19 cellular contexts compared by ENCODE assay signal in the genomic region with DNA sequence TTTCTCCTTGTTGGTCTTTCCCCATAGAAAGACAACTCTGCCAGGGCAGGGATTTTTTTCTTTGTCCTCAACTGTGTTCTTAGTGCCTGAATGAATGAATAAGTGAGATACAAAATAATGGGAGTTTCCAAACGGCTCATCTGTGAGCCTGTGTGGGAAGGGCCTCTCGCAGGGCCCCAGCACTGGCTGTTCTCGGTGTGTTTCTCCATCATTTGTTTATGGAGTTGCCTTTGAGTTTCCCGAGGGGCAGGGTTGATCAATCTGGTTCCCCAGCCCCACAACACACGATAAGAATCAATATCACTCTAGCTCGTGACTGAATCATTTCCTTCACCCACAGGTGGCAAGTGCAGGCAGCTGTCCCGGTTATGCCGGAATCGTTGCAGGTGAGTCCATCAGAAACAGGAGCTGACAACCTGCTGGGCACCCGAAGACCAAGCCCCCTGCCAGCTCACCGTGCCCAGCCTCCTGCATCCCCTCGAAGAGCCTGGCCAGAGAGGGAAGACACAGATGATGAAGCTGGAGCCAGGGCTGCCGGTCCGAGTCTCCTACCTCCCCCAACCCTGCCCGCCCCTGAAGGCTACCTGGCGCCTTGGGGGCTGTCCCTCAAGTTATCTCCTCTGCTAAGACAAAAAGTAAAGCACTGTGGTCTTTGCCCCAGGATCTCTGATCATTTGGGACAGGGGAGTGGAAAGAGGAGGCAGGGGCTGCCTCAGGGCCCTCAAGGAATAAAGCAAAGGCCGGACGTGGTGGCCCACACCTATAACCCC. TPM values are rescaled to one million over a fixed set of nuclear protein-coding genes. Genes with fewer than 3 reads are reported as not detected.
A peak's percentile ranks its signal among the peaks of the same experiment; 100 is the strongest.
DNase-seq lines count a peak whose midpoint lies in the region; ATAC-seq and TF ChIP-seq lines count a peak whose summit lies in the region.
"Had no signal": no experiment of that assay in that cellular context is flagged by ENCODE, and none has a peak within 500 bp of the region (broad histone marks: within the 10 kb centered on the region; RNA-seq: fewer than 3 reads in every experiment).

No MANE protein-coding gene starts in this region.

- H3K79me1 ChIP-seq in mesendoderm (ENCODE audit: low read length), result no peaks in the 10 kb centered on the region

- H3K4me3 Mint-ChIP-seq in activated CD4-positive, alpha-beta T cell treated with anti-CD3 and anti-CD28 coated beads, Interleukin-2, amount 10 ng/mL, durations not matched to agents 24 days and 14 days, result no peak overlapping the region
- H3K4me3 Mint-ChIP-seq in activated CD4-positive, alpha-beta memory T cell treated with anti-CD3 and anti-CD28 coated beads, Interleukin-2, amount 10 ng/mL, durations not matched to agents 7 days and 5 days, result no peak overlapping the region
- no peak overlapping the region for H3K4me3 Mint-ChIP-seq in effector memory CD8-positive, alpha-beta T cell

- peaks cover 34% of the 10 kb centered on the region for H3K4me1 Mint-ChIP-seq in activated CD4-positive, alpha-beta T cell treated with anti-CD3 and anti-CD28 coated beads, Interleukin-2, amount 10 ng/mL, durations not matched to agents 24 days and 14 days
- peaks cover 52% of the 10 kb centered on the region for H3K4me1 Mint-ChIP-seq in activated CD4-positive, alpha-beta memory T cell treated with anti-CD3 and anti-CD28 coated beads, Interleukin-2, amount 10 ng/mL, durations not matched to agents 7 days and 5 days
- H3K4me1 Mint-ChIP-seq in effector memory CD8-positive, alpha-beta T cell (ENCODE audit: low read depth in 2 of 2), result peaks cover 11 to 29% of the 10 kb centered on the region in 2 donors

- no peak overlapping the region for H3K9ac ChIP-seq in mesendoderm (ENCODE audit: low read length)

- ATAC-seq in effector memory CD8-positive, alpha-beta T cell (replicated peaks), result no peak

- TF ChIP-seq POLR2A in sigmoid colon (IDR thresholded peaks at IDR 0.05), result no peak

- H3K56ac ChIP-seq in mesendoderm (ENCODE audit: low read length), result no peak overlapping the region

- peaks cover 12% of the 10 kb centered on the region for H3K9me3 Mint-ChIP-seq in activated CD4-positive, alpha-beta T cell treated with anti-CD3 and anti-CD28 coated beads, Interleukin-2, amount 10 ng/mL, durations not matched to agents 24 days and 14 days
- H3K9me3 Mint-ChIP-seq in activated CD4-positive, alpha-beta memory T cell treated with anti-CD3 and anti-CD28 coated beads, Interleukin-2, amount 10 ng/mL, durations not matched to agents 7 days and 5 days, result peaks cover 20% of the 10 kb centered on the region
- H3K9me3 Mint-ChIP-seq in effector memory CD8-positive, alpha-beta T cell, result peaks cover 0 to 11% of the 10 kb centered on the region in 2 donors

- H3K4me2 ChIP-seq in mesendoderm (ENCODE audit: low read length), result no peak overlapping the region

- H3K9me3 ChIP-seq in sigmoid colon, result peaks cover 6 to 12% (median 9%) of the 10 kb centered on the region in 4 donors

- H3K23ac ChIP-seq in mesendoderm (ENCODE audit: low read length), result no peak overlapping the region

- H3K36me3 ChIP-seq in sigmoid colon (peaks cover 0 to 20% (median 7%) of the 10 kb centered on the region in 4 donors), mesendoderm (ENCODE audit: control insufficient read depth, insufficient read depth, low read length) (peaks cover 4% of the 10 kb centered on the region)

- CTCF ChIA-PET in activated CD4-positive, alpha-beta memory T cell treated with anti-CD3 and anti-CD28 coated beads, Interleukin-2, amount 10 ng/mL, durations not matched to agents 7 days and 5 days (lab: Charles Lee), result no interaction called here

- no peaks in the 10 kb centered on the region for H3K27me3 Mint-ChIP-seq in activated CD4-positive, alpha-beta T cell treated with anti-CD3 and anti-CD28 coated beads, Interleukin-2, amount 10 ng/mL, durations not matched to agents 24 days and 14 days
- no peaks in the 10 kb centered on the region for H3K27me3 Mint-ChIP-seq in activated CD4-positive, alpha-beta memory T cell treated with anti-CD3 and anti-CD28 coated beads, Interleukin-2, amount 10 ng/mL, durations not matched to agents 7 days and 5 days
- no peaks in the 10 kb centered on the region for H3K27me3 Mint-ChIP-seq in effector memory CD8-positive, alpha-beta T cell

- no peak overlapping the region for H3K4ac ChIP-seq in mesendoderm (ENCODE audit: low read depth, low read length)

- H3K79me2 ChIP-seq in mesendoderm (ENCODE audit: control insufficient read depth, insufficient read depth, low read length), result no peaks in the 10 kb centered on the region

- H3K27ac ChIP-seq in sigmoid colon, result no peak overlapping the region
- H3K27ac ChIP-seq in mesendoderm (ENCODE audit: low read depth, low read length), result no peak overlapping the region

- no peak for TF ChIP-seq CTCF in sigmoid colon (IDR thresholded peaks at IDR 0.05)

- POLR2A ChIA-PET in activated CD4-positive, alpha-beta memory T cell treated with anti-CD3 and anti-CD28 coated beads, Interleukin-2, amount 10 ng/mL, durations not matched to agents 7 days and 5 days (lab: Charles Lee), result interaction anchor here (0.9 to 9.7 kb wide), 6 partner anchors 11 to 44 kb away, joined by 3 to 106 read pairs (median 3); a partner anchor contains a TSS

- H2AK5ac ChIP-seq in mesendoderm (ENCODE audit: low read length), result no peak overlapping the region

- intact Hi-C loops in activated CD4-positive, alpha-beta T cell treated with anti-CD3 and anti-CD28 coated beads, Interleukin-2, amount 10 ng/mL, durations not matched to agents 24 days and 14 days (cut with micrococcal nuclease), result no loop called here
- intact Hi-C loops in sigmoid colon (cut with DNase I), result no loop called here
- intact Hi-C loops in head of caudate nucleus (cut with DNase I), result no loop called here

- 82 to 84% methylated on average over 18 of the region's 18 CpGs for WGBS in sigmoid colon, 2 donors
- no CpG with 5 or more reads among the region's 18 CpGs for WGBS in mesendoderm (ENCODE audit: extremely low coverage, insufficient coverage, low lambda C conversion rate)

- peak overlapping the region; percentile 81 for H3K27ac Mint-ChIP-seq in activated CD4-positive, alpha-beta T cell treated with anti-CD3 and anti-CD28 coated beads, Interleukin-2, amount 10 ng/mL, durations not matched to agents 24 days and 14 days
- H3K27ac Mint-ChIP-seq in activated CD4-positive, alpha-beta memory T cell treated with anti-CD3 and anti-CD28 coated beads, Interleukin-2, amount 10 ng/mL, durations not matched to agents 7 days and 5 days, result peak overlapping the region; percentile 62
- peak overlapping the region; percentile 85 to 90 for H3K27ac Mint-ChIP-seq in effector memory CD8-positive, alpha-beta T cell

- no peak for TF ChIP-seq EP300 in sigmoid colon (IDR thresholded peaks at IDR 0.05)

- no peak overlapping the region for H4K8ac ChIP-seq in mesendoderm (ENCODE audit: low read depth, low read length)

- H2BK120ac ChIP-seq in mesendoderm (ENCODE audit: low read depth, low read length), result no peak overlapping the region

- DNase-seq in activated CD4-positive, alpha-beta T cell treated with anti-CD3 and anti-CD28 coated beads, Interleukin-2, amount 10 ng/mL, durations not matched to agents 24 days and 14 days, result no peak
- DNase-seq in activated CD4-positive, alpha-beta T cell treated with anti-CD3 and anti-CD28 coated beads for 4 hours, result no peak
- DNase-seq in activated CD4-positive, alpha-beta memory T cell treated with anti-CD3 and anti-CD28 coated beads, Interleukin-2, amount 10 ng/mL, durations not matched to agents 7 days and 5 days, result no peak
- DNase-seq in effector memory CD8-positive, alpha-beta T cell, result no peak
- DNase-seq in sigmoid colon, result peak; percentile 40
- DNase-seq in NCI-H2196 treated with DMSO at 0.1 percent for 48 hours (lab: John Stamatoyannopoulos, UW; ENCODE audit: unreplicated experiment), result no peak
- DNase-seq in head of caudate nucleus, result no peak
- no peak for DNase-seq in mesendoderm
- DNase-seq: COR-L47, HCEC 1CT, lower lobe of right lung, NCI-H187, NCI-H774 had no signal

- peaks cover 81% of the 10 kb centered on the region for H3K36me3 Mint-ChIP-seq in activated CD4-positive, alpha-beta T cell treated with anti-CD3 and anti-CD28 coated beads, Interleukin-2, amount 10 ng/mL, durations not matched to agents 24 days and 14 days (ENCODE audit: low read depth)
- H3K36me3 Mint-ChIP-seq in activated CD4-positive, alpha-beta memory T cell treated with anti-CD3 and anti-CD28 coated beads, Interleukin-2, amount 10 ng/mL, durations not matched to agents 7 days and 5 days (ENCODE audit: low read depth), result peaks cover 89% of the 10 kb centered on the region
- H3K36me3 Mint-ChIP-seq in effector memory CD8-positive, alpha-beta T cell (ENCODE audit: insufficient read depth), result peaks cover 53% of the 10 kb centered on the region

- H3K4me3 ChIP-seq in sigmoid colon (no peak overlapping the region), mesendoderm (ENCODE audit: low read length) (no peak overlapping the region)
- H3K4me3 ChIP-seq: lower lobe of right lung, skin epidermis had no signal

- H2BK15ac ChIP-seq in mesendoderm (replicated peaks; ENCODE audit: low read depth), result no peak overlapping the region

- H3K27me3 ChIP-seq in sigmoid colon, result no peaks in the 10 kb centered on the region
- H3K27me3 ChIP-seq in mesendoderm (ENCODE audit: insufficient read depth, low read length, poor library complexity), result no peaks in the 10 kb centered on the region

- H3K18ac ChIP-seq in mesendoderm (ENCODE audit: low read length), result no peak overlapping the region

- H2BK5ac ChIP-seq in mesendoderm (ENCODE audit: low read length), result no peak overlapping the region

- no peaks in the 10 kb centered on the region for H3K4me1 ChIP-seq in sigmoid colon
- no peaks in the 10 kb centered on the region for H3K4me1 ChIP-seq in mesendoderm (ENCODE audit: control insufficient read depth, low read depth, low read length)

- no peak overlapping the region for H4K5ac ChIP-seq in mesendoderm (ENCODE audit: low read length)

RNA-seq across cellular contexts. Expression of a gene that starts 14.9 kb away (rescaled TPM):
- 273 and 286 TPM in 2 replicates for total RNA-seq in activated CD4-positive, alpha-beta T cell treated with anti-CD3 and anti-CD28 coated beads, Interleukin-2, amount 10 ng/mL, durations not matched to agents 24 days and 14 days
- total RNA-seq in activated CD4-positive, alpha-beta memory T cell treated with anti-CD3 and anti-CD28 coated beads, Interleukin-2, amount 10 ng/mL, durations not matched to agents 7 days and 5 days, result 100 to 1,000 TPM; 588 to 589 TPM
- 10 to 100 TPM; 20.1 to 32.4 (median 28.8) TPM for total RNA-seq in sigmoid colon
- polyA plus RNA-seq in sigmoid colon, result 100 to 1,000 TPM in 1 of 3 donors, 10 to 100 TPM in 2; 18.5 to 102 (median 27.0) TPM
- 130 TPM for polyA plus RNA-seq in mesendoderm (2013, experiment 1 of 2)
- polyA plus RNA-seq in mesendoderm (2013, experiment 2 of 2), result 134 TPM

RNA-seq across cellular contexts. Expression of a gene that starts 26.4 kb away (rescaled TPM):
- total RNA-seq in activated CD4-positive, alpha-beta T cell treated with anti-CD3 and anti-CD28 coated beads, Interleukin-2, amount 10 ng/mL, durations not matched to agents 24 days and 14 days, result 0.23 TPM in 1 of 2 replicates, not detected in the other
- 1 to 10 TPM; 8.3 to 8.8 TPM for total RNA-seq in activated CD4-positive, alpha-beta memory T cell treated with anti-CD3 and anti-CD28 coated beads, Interleukin-2, amount 10 ng/mL, durations not matched to agents 7 days and 5 days
- 1 to 10 TPM in 1 of 4 donors, not detected in 3; 3.3 TPM for total RNA-seq in sigmoid colon
- polyA plus RNA-seq in sigmoid colon, result 1 to 10 TPM in 1 of 3 donors, not detected in 2; 1.7 TPM
- 3.8 TPM for polyA plus RNA-seq in mesendoderm (2013, experiment 1 of 2)
- 4.5 TPM for polyA plus RNA-seq in mesendoderm (2013, experiment 2 of 2)
- total RNA-seq: activated CD8-positive, alpha-beta memory T cell treated with anti-CD3 and anti-CD28 coated beads for 36 hours; astrocyte; fibroblast of lung; LHCN-M2; lower lobe of right lung had no signal
- polyA plus RNA-seq: fibroblast of lung had no signal

RNA-seq across cellular contexts. Expression of a gene that starts 30.8 kb away (rescaled TPM):
- total RNA-seq in activated CD4-positive, alpha-beta T cell treated with anti-CD3 and anti-CD28 coated beads, Interleukin-2, amount 10 ng/mL, durations not matched to agents 24 days and 14 days, result 0.79 TPM in 1 of 2 replicates, not detected in the other
- 1 to 10 TPM; 3.3 to 3.6 TPM for total RNA-seq in activated CD4-positive, alpha-beta memory T cell treated with anti-CD3 and anti-CD28 coated beads, Interleukin-2, amount 10 ng/mL, durations not matched to agents 7 days and 5 days
- 100 to 1,000 TPM in 1 of 4 donors, 10 to 100 TPM in 3; 39.1 to 107 (median 44.6) TPM for total RNA-seq in sigmoid colon
- 10 to 100 TPM in 2 of 3 donors, 1 to 10 TPM in 1; 6.0 to 57.7 (median 15.0) TPM for polyA plus RNA-seq in sigmoid colon
- polyA plus RNA-seq in mesendoderm (2013, experiment 1 of 2), result 3.2 TPM
- polyA plus RNA-seq in mesendoderm (2013, experiment 2 of 2), result 3.1 TPM
- total RNA-seq: activated CD8-positive, alpha-beta memory T cell treated with anti-CD3 and anti-CD28 coated beads for 36 hours; LHCN-M2 had no signal

RNA-seq across cellular contexts. Expression of a gene that starts 34.6 kb away (rescaled TPM):
- 0.07 and 0.16 TPM in 2 replicates for total RNA-seq in activated CD4-positive, alpha-beta T cell treated with anti-CD3 and anti-CD28 coated beads, Interleukin-2, amount 10 ng/mL, durations not matched to agents 24 days and 14 days
- under 1 TPM; 0.55 to 0.68 TPM for total RNA-seq in activated CD4-positive, alpha-beta memory T cell treated with anti-CD3 and anti-CD28 coated beads, Interleukin-2, amount 10 ng/mL, durations not matched to agents 7 days and 5 days
- total RNA-seq in sigmoid colon, result 10 to 100 TPM; 29.0 to 47.1 (median 35.1) TPM
- 10 to 100 TPM in 1 of 3 donors, 1 to 10 TPM in 2; 4.2 to 35.7 (median 9.0) TPM for polyA plus RNA-seq in sigmoid colon
- 0.34 TPM for polyA plus RNA-seq in mesendoderm (2013, experiment 1 of 2)
- 0.49 TPM for polyA plus RNA-seq in mesendoderm (2013, experiment 2 of 2)
- total RNA-seq: activated CD8-positive, alpha-beta memory T cell treated with anti-CD3 and anti-CD28 coated beads for 36 hours; LHCN-M2 had no signal

RNA-seq across cellular contexts. Expression of a gene that starts 53.8 kb away (rescaled TPM):
- total RNA-seq in activated CD4-positive, alpha-beta T cell treated with anti-CD3 and anti-CD28 coated beads, Interleukin-2, amount 10 ng/mL, durations not matched to agents 24 days and 14 days, result not detected in 2 replicates
- not detected for total RNA-seq in activated CD4-positive, alpha-beta memory T cell treated with anti-CD3 and anti-CD28 coated beads, Interleukin-2, amount 10 ng/mL, durations not matched to agents 7 days and 5 days
- 10 to 100 TPM in 2 of 4 donors, 1 to 10 TPM in 2; 3.7 to 15.3 (median 8.2) TPM for total RNA-seq in sigmoid colon
- 1,000 to 10,000 TPM; 2,472 to 3,333 (median 2,871) TPM for polyA plus RNA-seq in sigmoid colon
- 0.10 TPM for polyA plus RNA-seq in mesendoderm (2013, experiment 1 of 2)
- 0.10 TPM for polyA plus RNA-seq in mesendoderm (2013, experiment 2 of 2)
- total RNA-seq: activated CD8-positive, alpha-beta memory T cell treated with anti-CD3 and anti-CD28 coated beads for 36 hours; astrocyte; fibroblast of lung; LHCN-M2; temporal lobe had no signal
- polyA plus RNA-seq: fibroblast of lung had no signal

Comparison
In these comparisons a context has a peak if more than half of its experiments do, and no peak if none do; other contexts are left out.
1. RNA of a gene that starts 30.8 kb away (total RNA-seq): 39.1 to 107 TPM in sigmoid colon; 3.3 to 3.6 TPM in activated CD4-positive, alpha-beta memory T cell treated with anti-CD3 and anti-CD28 coated beads, Interleukin-2, amount 10 ng/mL, durations not matched to agents 7 days and 5 days and 0.79 TPM in activated CD4-positive, alpha-beta T cell treated with anti-CD3 and anti-CD28 coated beads, Interleukin-2, amount 10 ng/mL, durations not matched to agents 24 days and 14 days; every median in the first group is over 4 times any median in the second.
2. Peak in every context shown above with its lines, with median percentiles within 50 percentile points of each other: H3K27ac Mint-ChIP-seq.